19 cellular contexts compared by ENCODE assay signal in the genomic region with DNA sequence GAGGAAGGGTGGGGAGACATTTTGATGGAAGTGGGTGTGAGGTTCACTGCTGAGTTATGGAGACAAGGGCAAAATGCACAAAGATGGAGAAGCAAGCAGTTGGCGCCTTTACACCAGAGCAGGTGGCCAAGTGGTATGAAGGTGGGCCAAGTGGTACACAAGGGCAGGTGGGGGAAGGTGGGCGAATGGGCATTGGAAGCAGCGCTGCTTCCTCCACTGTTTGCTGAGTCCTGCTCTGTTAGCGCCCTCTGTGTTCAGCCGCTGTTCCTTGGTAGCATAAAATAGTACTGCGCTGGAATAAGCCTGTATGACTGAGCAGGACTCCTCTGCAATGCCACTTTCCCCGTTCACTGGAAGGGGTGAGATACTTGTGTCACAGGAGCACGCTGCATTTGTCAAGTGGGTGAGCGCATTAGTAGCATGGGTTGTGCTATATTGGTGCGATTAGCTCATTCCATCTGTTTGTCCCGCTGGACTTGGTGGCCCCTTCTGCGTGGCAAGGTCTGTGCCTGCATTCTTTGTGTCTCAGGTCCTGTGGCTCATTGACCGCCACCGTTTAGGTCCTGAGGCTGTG.
"Had no signal": no experiment of that assay in that cellular context is flagged by ENCODE, and none has a peak within 500 bp of the region (broad histone marks: within the 10 kb centered on the region; RNA-seq: fewer than 3 reads in every experiment).

No MANE protein-coding gene starts in this region.

- H3K4me3 ChIP-seq: colonic mucosa, esophagus squamous epithelium, tibial artery, vagina had no signal

- H3K79me2 ChIP-seq: parathyroid adenoma had no signal

- H3K36me3 ChIP-seq: colonic mucosa, esophagus squamous epithelium, tibial artery, vagina had no signal

- H3K9ac ChIP-seq: parathyroid adenoma had no signal

- H3K4me1 ChIP-seq: colonic mucosa, parathyroid adenoma, tibial artery, vagina had no signal

- FAIRE-seq: endothelial cell of umbilical vein, kidney had no signal

- H3K9me3 Mint-ChIP-seq: activated B cell treated with CpG ODN at 0.5 μM for 24 hours had no signal

- H3K27ac Mint-ChIP-seq: activated B cell treated with CpG ODN at 0.5 μM for 24 hours; activated T-helper 2 cell treated with anti-CD3 and anti-CD28 coated beads, Interferon-gamma antibody, Interleukin-2, Interleukin-4, amounts not matched to agents 10 μg/mL and 5 μg/mL and 100 μg/mL, durations not matched to agents 14 hours and 24 hours and 36 hours; mesothelial cell of epicardium had no signal

- H2AFZ ChIP-seq: parathyroid adenoma had no signal

- H3K36me3 Mint-ChIP-seq: mesothelial cell of epicardium had no signal

- DNase-seq: activated B cell treated with CpG ODN at 0.5 μM for 24 hours; activated CD4-positive, alpha-beta T cell treated with anti-CD3 and anti-CD28 coated beads for 48 hours; activated naive CD4-positive, alpha-beta T cell treated with anti-CD3 and anti-CD28 coated beads, Interleukin-2, amount 50 U/mL, for 16 hours; activated T-cell treated with anti-CD3 and anti-CD28 coated beads, Interleukin-2, amount 50 U/mL, for 1 hour; central memory CD4-positive, alpha-beta T cell; colonic mucosa; effector CD8-positive, alpha-beta T cell; esophagus squamous epithelium; hippocampal formation; kidney; stimulated activated CD4-positive, alpha-beta T cell treated with anti-CD3 and anti-CD28 coated beads, Interleukin-2, amount 100 ng/mL, for 48 hours; stimulated activated naive CD4-positive, alpha-beta T cell; T-helper 2 cell; tibial artery had no signal

- H3K4me3 Mint-ChIP-seq: activated B cell treated with CpG ODN at 0.5 μM for 24 hours, mesothelial cell of epicardium had no signal

- H3K27me3 ChIP-seq: colonic mucosa, tibial artery, vagina had no signal

- H3K27ac ChIP-seq: colonic mucosa, esophagus squamous epithelium, parathyroid adenoma, tibial artery, vagina had no signal

- H3K4me1 Mint-ChIP-seq: activated B cell treated with CpG ODN at 0.5 μM for 24 hours, mesothelial cell of epicardium had no signal

- H3K9me3 ChIP-seq: colonic mucosa, esophagus squamous epithelium, tibial artery, vagina had no signal
